28 cellular contexts compared by ENCODE assay signal in genomic region chr3:51375136-51375535, GRCh38.
"Had no signal": no experiment of that assay in that cellular context is flagged by ENCODE, and none has a peak within 500 bp of the region (broad histone marks: within the 10 kb centered on the region; RNA-seq: fewer than 3 reads in every experiment).

No MANE protein-coding gene starts in this region.

- H3K4me2 ChIP-seq: neural progenitor cell had no signal

- H3K4me1 ChIP-seq: left ventricle myocardium inferior, neural progenitor cell, prostate gland, stomach, testis, thyroid gland, transverse colon, upper lobe of left lung, vagina had no signal

- DNase-seq: hypothalamus; immature natural killer cell; left ventricle myocardium inferior; mesendoderm; naive B cell; natural killer cell; nephron progenitor cell; occipital lobe; retina; right cardiac atrium; stimulated activated CD4-positive, alpha-beta T cell treated with anti-CD3 and anti-CD28 coated beads, Interleukin-4, amount 100 ng/mL, for 24 hours; stimulated activated CD8-positive, alpha-beta memory T cell treated with anti-CD3 and anti-CD28 coated beads, Interleukin-4, amount 100 ng/mL, for 48 hours; stimulated activated naive CD4-positive, alpha-beta T cell treated with Interleukin-2 at 50 U/mL for 16 hours; stomach; testis; thyroid gland; transverse colon; upper lobe of left lung had no signal

- H3K4me3 ChIP-seq: left ventricle myocardium inferior, lung, neural progenitor cell, ovary, prostate gland, skin epidermis, spleen, stomach, testis, thyroid gland, transverse colon, upper lobe of left lung, vagina had no signal

- ATAC-seq: natural killer cell; right cardiac atrium; sciatic nerve; stimulated activated memory B cell treated with anti-CD40 and anti-IgM and Interleukin-4, amounts not matched to agents 10 μg/mL and 1 μg/mL and 100 μg/mL, for 72 hours had no signal

- H3K36me3 ChIP-seq: left ventricle myocardium inferior, neural progenitor cell, neutrophil, ovary, prostate gland, spleen, transverse colon, upper lobe of left lung, vagina had no signal

- H2AFZ ChIP-seq: neural progenitor cell had no signal

- H3K27me3 ChIP-seq: neural progenitor cell, neutrophil, ovary, stomach, testis, thyroid gland, transverse colon, upper lobe of left lung, vagina had no signal

- H3K9me3 ChIP-seq: left ventricle myocardium inferior, neutrophil, ovary, prostate gland, spleen, stomach, testis, thyroid gland, transverse colon, upper lobe of left lung, vagina had no signal

- H3K27ac ChIP-seq: left ventricle myocardium inferior, neural progenitor cell, neutrophil, ovary, prostate gland, skin epidermis, spleen, stomach, testis, thyroid gland, transverse colon, upper lobe of left lung, vagina had no signal
